In the genomic region with DNA sequence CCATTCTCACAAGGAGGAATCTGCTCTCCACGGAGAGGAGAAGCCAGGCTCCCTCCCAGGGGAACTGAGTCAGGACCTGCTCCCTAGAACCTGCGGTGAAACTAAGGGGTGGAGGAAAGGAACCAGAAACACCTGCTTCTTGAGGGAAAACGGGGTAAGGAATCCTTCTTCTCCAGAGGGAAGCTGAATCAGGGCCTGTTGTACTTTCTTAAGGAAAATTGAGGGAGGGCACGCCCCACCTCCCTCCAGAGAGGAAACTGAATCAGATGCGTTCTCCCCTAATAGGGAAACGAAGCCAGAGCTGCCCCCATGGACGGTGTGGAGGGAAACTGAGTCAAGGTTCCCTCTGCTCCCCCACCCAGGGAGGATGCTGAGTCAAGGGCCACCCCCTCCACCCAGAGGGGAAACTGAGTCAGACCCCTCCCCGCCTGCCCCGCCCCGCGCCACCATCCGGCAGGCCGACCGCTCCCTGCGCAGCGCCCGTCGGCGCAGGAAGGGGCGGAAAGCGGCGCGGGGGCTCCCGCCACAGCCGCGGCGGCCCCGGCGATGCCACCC, we compare ENCODE assay signal across 8 cellular contexts. TPM values are rescaled to one million over a fixed set of nuclear protein-coding genes. Genes with fewer than 3 reads are reported as not detected.
DNase-seq lines count a peak whose midpoint lies in the region; ATAC-seq, FAIRE-seq and TF ChIP-seq lines count a peak whose summit lies in the region.

No MANE protein-coding gene starts in this region.

- POLR2A ChIA-PET in CD8-positive, alpha-beta T cell (lab: Charles Lee): interaction anchor here (0.6 to 4.7 kb wide), 12 partner anchors 8 to 1968 kb away, joined by 3 to 89 read pairs (median 5); partner anchors contain the start of genes FAM89B, PCNX3 and SIPA1
- POLR2A ChIA-PET in HepG2 (lab: Yijun Ruan, JAX) (interaction anchor here (1.0 to 3.6 kb wide), 12 partner anchors 9 to 197 kb away, joined by 3 to 57 read pairs (median 5); partner anchors contain the start of genes KAT5, MUS81, PCNX3 and RNASEH2C), HEK293T (lab: Yijun Ruan, JAX) (interaction anchor here (0.6 to 2.2 kb wide), 20 partner anchors 9 to 1483 kb away, joined by 3 to 37 read pairs (median 5); partner anchors contain the start of genes FIBP, KAT5, PCNX3 and RNASEH2C)

- H3K4me3 Mint-ChIP-seq in CD8-positive, alpha-beta T cell: peak overlapping the region; percentile 86

- H3K36me3 Mint-ChIP-seq in CD8-positive, alpha-beta T cell: peaks cover 43% of the 10 kb centered on the region

- H3K9me3 Mint-ChIP-seq in CD8-positive, alpha-beta T cell: no peaks in the 10 kb centered on the region

- peak overlapping the region; percentile 92 for H3K27ac ChIP-seq in CD8-positive, alpha-beta T cell (ENCODE audit: low read depth, low read length)
- peak overlapping the region; percentile 84 for H3K27ac ChIP-seq in adipose tissue (ENCODE audit: low read depth, low read length)
- H3K27ac ChIP-seq in HepG2 (ENCODE audit: extremely low read length, insufficient read depth, low read length): peak overlapping the region; percentile 69
- peak overlapping the region; percentile 95 to 97 for H3K27ac ChIP-seq in tibial artery

- H2AFZ ChIP-seq in HepG2 (ENCODE audit: low read length): no peak overlapping the region

- peak overlapping the region; percentile 90 for H3K27ac Mint-ChIP-seq in CD8-positive, alpha-beta T cell

- TSS peak; percentile 66 for BruUV-seq in HepG2 (replicated peaks; lab: Mats Ljungman, UMichigan)

- DNase-seq in CD8-positive, alpha-beta T cell: peak in 1 of 7 experiments; percentile 43
- DNase-seq in HepG2 (ENCODE audit: low spot score): no peak
- DNase-seq in tibial artery: peak in 1 of 2 donors; percentile 74
- DNase-seq in islet precursor cell: no peak
- DNase-seq in SW480 (ENCODE audit: low spot score): no peak
- DNase-seq in HEK293T (ENCODE audit: extremely low spot score): no peak

- FAIRE-seq in HepG2 (lab: Jason Lieb, UNC): no peak

- peaks cover 32% of the 10 kb centered on the region for H3K36me3 ChIP-seq in CD8-positive, alpha-beta T cell (ENCODE audit: insufficient read depth, low read length)
- H3K36me3 ChIP-seq in HepG2 (replicated peaks in 1 of 2; ENCODE audit: control insufficient read depth in 1 of 2, insufficient read depth in 2 of 2, low read length in 2 of 2) (peaks cover 23 to 31% of the 10 kb centered on the region in 2 experiments), tibial artery (peaks cover 41 to 46% (median 45%) of the 10 kb centered on the region in 3 donors)

- no peak for ATAC-seq in CD8-positive, alpha-beta T cell
- ATAC-seq in HG02840 (IDR thresholded peaks at IDR 0.05; ENCODE audit: low FRiP score, unreplicated experiment) (peak; percentile 8), HepG2 (no peak; the same call in 2 of the 3 replicates)

- TF ChIP-seq EP300 in HepG2 (IDR thresholded peaks at IDR 0.05; ENCODE audit: low read depth in 2 of 2, low read length in 2 of 2): no peak
- no peak for TF ChIP-seq EP300 in HepG2 (CRISPR knock-in tag; IDR thresholded peaks at IDR 0.05; ENCODE audit: borderline replicate concordance)

- peaks cover 4% of the 10 kb centered on the region; the same call in 1 of the 2 replicates for H4K20me1 ChIP-seq in HepG2 (ENCODE audit: insufficient read depth, low read length)

- CTCF ChIA-PET in CD8-positive, alpha-beta T cell (lab: Charles Lee): interaction anchor here (0.8 to 2.1 kb wide), 6 partner anchors 9 to 111 kb away, joined by 3 to 8 read pairs (median 3); no protein-coding TSS in a partner anchor
- CTCF ChIA-PET in HepG2 (lab: Yijun Ruan, JAX; ENCODE audit: low intra/inter-chr PET ratio, low total read pairs) (no interaction called here), HEK293T (lab: Yijun Ruan, JAX) (interaction anchor here (0.6 to 1.4 kb wide), 3 partner anchors 10 to 198 kb away, joined by 3 to 7 read pairs (median 4); partner anchors contain the start of genes KAT5 and MUS81)

- peaks cover 14% of the 10 kb centered on the region for H3K79me2 ChIP-seq in HepG2 (ENCODE audit: insufficient read depth, low read length)

- no peak for TF ChIP-seq POLR2A in HepG2 (IDR thresholded peaks at IDR 0.05; ENCODE audit: insufficient read depth in 1 of 2, low read depth in 2 of 2, low read length in 2 of 2)

- peak overlapping the region; percentile 88 for H3K4me3 ChIP-seq in CD8-positive, alpha-beta T cell (ENCODE audit: low read depth, low read length)
- H3K4me3 ChIP-seq in HepG2 (replicated peaks in 1 of 3; ENCODE audit: insufficient read depth in 1 of 3, low read depth in 2 of 3, low read length in 3 of 3) (peak overlapping the region; percentile 81 to 94 (median 88)), tibial artery (peak overlapping the region; percentile 67 to 74)

- H3K9me3 ChIP-seq in CD8-positive, alpha-beta T cell (ENCODE audit: low read length): no peaks in the 10 kb centered on the region
- H3K9me3 ChIP-seq in HepG2 (ENCODE audit: low read length): no peaks in the 10 kb centered on the region
- H3K9me3 ChIP-seq in tibial artery: no peaks in the 10 kb centered on the region

- TF ChIP-seq CTCF in CD8-positive, alpha-beta T cell (IDR thresholded peaks at IDR 0.05): no peak
- no peak for TF ChIP-seq CTCF in HepG2 (CRISPR knock-in tag; IDR thresholded peaks at IDR 0.05)
- no peak for TF ChIP-seq CTCF in tibial artery (IDR thresholded peaks at IDR 0.05)

- peaks cover 27% of the 10 kb centered on the region for H3K4me1 ChIP-seq in CD8-positive, alpha-beta T cell (ENCODE audit: insufficient read depth, low read length)
- H3K4me1 ChIP-seq in HepG2 (ENCODE audit: insufficient read depth, low read length) (peaks cover 10% of the 10 kb centered on the region), tibial artery (peaks cover 0 to 44% (median 35%) of the 10 kb centered on the region in 4 donors)

- WGBS in adipose tissue, 3 donors: 0 to 1% (median 1%) methylated on average over 14 to 29 of the region's 29 CpGs
- WGBS in HepG2 (ENCODE audit: low lambda C conversion rate): 2% methylated on average over 5 of the region's 29 CpGs

- intact Hi-C loops in CD8-positive, alpha-beta T cell (cut with DNase I, micrococcal nuclease): loop anchor here (1.0 to 5.0 kb wide), 5 partner anchors 9 to 340 kb away; partner anchors contain the start of genes BANF1 (in 1 of the 2), C11orf68 (in 1 of the 2), DRAP1 (in 1 of the 2) and EIF1AD (in 1 of the 2)
- intact Hi-C loops in HepG2 (cut with micrococcal nuclease; ENCODE audit: unreplicated experiment): no loop called here
- intact Hi-C loops in tibial artery (cut with DNase I; ENCODE audit: low total_unique reads): loop anchor here (5.0 kb wide), 1 partner anchor 45 kb away; the partner anchor contains the start of gene PCNX3

- no peaks in the 10 kb centered on the region for H3K27me3 ChIP-seq in CD8-positive, alpha-beta T cell (ENCODE audit: insufficient read depth, low read length)
- H3K27me3 ChIP-seq in HepG2 (ENCODE audit: control insufficient read depth in 1 of 2, insufficient read depth in 2 of 2, low read length in 2 of 2) (no peaks in the 10 kb centered on the region; a peak in 1 of 5 replicates), tibial artery (no peaks in the 10 kb centered on the region)

- H3K4me1 Mint-ChIP-seq in CD8-positive, alpha-beta T cell (ENCODE audit: low read depth): peaks cover 40% of the 10 kb centered on the region

- H3K4me2 ChIP-seq in HepG2 (ENCODE audit: low read depth, low read length): peak overlapping the region; percentile 87

- TF ChIP-seq RAD21 in HepG2 (CRISPR knock-in tag; IDR thresholded peaks at IDR 0.05): no peak

- peak overlapping the region; percentile 91 for H3K9ac ChIP-seq in HepG2 (ENCODE audit: insufficient read depth, low read depth, low read length)

- H3K27me3 Mint-ChIP-seq in CD8-positive, alpha-beta T cell (ENCODE audit: low read depth): no peaks in the 10 kb centered on the region

- in situ Hi-C loops in HepG2 (cut with HindIII; ENCODE audit: extremely low pct_ligation_motif_present, low pct_unique_long_range_greater_than_20kb): no loop called here

RNA-seq across cellular contexts. Expression of gene RELA, which starts 0.4 kb away (rescaled TPM):
- total RNA-seq in CD8-positive, alpha-beta T cell: 100 to 1,000 TPM; 380 to 384 TPM
- polyA plus RNA-seq in adipose tissue (10 to 100 TPM; 30.8 to 61.2 (median 50.4) TPM), HepG2 (2011; rRNA removed) (40.5 and 51.0 TPM in 2 replicates)
- 18.7 and 21.4 TPM in 2 replicates for total RNA-seq in HepG2 (2016; rRNA removed; fragmentation: Illumina TruSeq; extraction: Trizol)
- total RNA-seq in HepG2 (2016; cell fraction: cytosol; rRNA removed; fragmentation: Illumina TruSeq; extraction: Trizol; ENCODE audit: low read depth): 13.2 and 15.2 TPM in 2 replicates
- 18.1 and 22.6 TPM in 2 replicates for total RNA-seq in HepG2 (2016; cell fraction: insoluble cytoplasmic fraction; rRNA removed; fragmentation: Illumina TruSeq; extraction: Trizol)
- 29.5 and 31.1 TPM in 2 replicates for total RNA-seq in HepG2 (2016; cell fraction: membrane; rRNA removed; fragmentation: Illumina TruSeq; extraction: Trizol)
- 22.2 and 24.4 TPM in 2 replicates for total RNA-seq in HepG2 (2016; cell fraction: nucleus; rRNA removed; fragmentation: Illumina TruSeq; extraction: Trizol)
- 17.1 and 18.5 TPM in 2 replicates for polyA plus RNA-seq in HepG2 (2011; cell fraction: cytosol; rRNA removed)
- polyA plus RNA-seq in HepG2 (2011; cell fraction: nucleus; rRNA removed): 130 and 135 TPM in 2 replicates
- 35.3 and 47.6 TPM in 2 replicates for polyA plus RNA-seq in HepG2 (2012)
- 18.5 and 18.9 TPM in 2 replicates for polyA plus RNA-seq in HepG2 (2016; cell fraction: cytosol; fragmentation: Illumina TruSeq; extraction: Trizol; ENCODE audit: low read depth)
- polyA plus RNA-seq in HepG2 (2016; cell fraction: insoluble cytoplasmic fraction; fragmentation: Illumina TruSeq; extraction: Trizol; ENCODE audit: low read depth): 29.6 and 39.8 TPM in 2 replicates
- 31.6 and 34.3 TPM in 2 replicates for polyA plus RNA-seq in HepG2 (2016; cell fraction: membrane; fragmentation: Illumina TruSeq; extraction: Trizol; ENCODE audit: low read depth)
- 67.4 and 71.3 TPM in 2 replicates for polyA plus RNA-seq in HepG2 (2016; cell fraction: nucleus; fragmentation: Illumina TruSeq; extraction: Trizol; ENCODE audit: insufficient read depth, low read depth)
- polyA minus RNA-seq in HepG2 (2011; rRNA and poly(A)+ RNA removed; ENCODE audit: low replicate concordance): 44.8 and 56.8 TPM in 2 replicates
- 19.2 and 21.1 TPM in 2 replicates for polyA minus RNA-seq in HepG2 (2011; cell fraction: cytosol; rRNA and poly(A)+ RNA removed)
- polyA minus RNA-seq in HepG2 (2011; cell fraction: nucleus; rRNA and poly(A)+ RNA removed): 31.7 and 34.9 TPM in 2 replicates

RNA-seq across cellular contexts. Expression of gene SIPA1, which starts 24.4 kb away (rescaled TPM):
- total RNA-seq in CD8-positive, alpha-beta T cell: 100 to 1,000 TPM; 397 to 405 TPM
- 100 to 1,000 TPM in 1 of 3 donors, 10 to 100 TPM in 2; 23.7 to 105 (median 36.3) TPM for polyA plus RNA-seq in adipose tissue
- total RNA-seq in HepG2 (2016; rRNA removed; fragmentation: Illumina TruSeq; extraction: Trizol): 5.4 and 5.8 TPM in 2 replicates
- 2.4 and 2.5 TPM in 2 replicates for total RNA-seq in HepG2 (2016; cell fraction: cytosol; rRNA removed; fragmentation: Illumina TruSeq; extraction: Trizol; ENCODE audit: low read depth)
- total RNA-seq in HepG2 (2016; cell fraction: insoluble cytoplasmic fraction; rRNA removed; fragmentation: Illumina TruSeq; extraction: Trizol): 5.0 and 7.9 TPM in 2 replicates
- total RNA-seq in HepG2 (2016; cell fraction: membrane; rRNA removed; fragmentation: Illumina TruSeq; extraction: Trizol): 5.1 and 6.5 TPM in 2 replicates
- 4.5 and 6.8 TPM in 2 replicates for total RNA-seq in HepG2 (2016; cell fraction: nucleus; rRNA removed; fragmentation: Illumina TruSeq; extraction: Trizol)
- 7.7 and 9.1 TPM in 2 replicates for polyA plus RNA-seq in HepG2 (2011; rRNA removed)
- polyA plus RNA-seq in HepG2 (2011; cell fraction: cytosol; rRNA removed): 4.1 and 8.2 TPM in 2 replicates
- 29.6 and 37.0 TPM in 2 replicates for polyA plus RNA-seq in HepG2 (2011; cell fraction: nucleus; rRNA removed)
- 4.6 and 5.8 TPM in 2 replicates for polyA plus RNA-seq in HepG2 (2012)
- 2.6 and 2.8 TPM in 2 replicates for polyA plus RNA-seq in HepG2 (2016; cell fraction: cytosol; fragmentation: Illumina TruSeq; extraction: Trizol; ENCODE audit: low read depth)
- polyA plus RNA-seq in HepG2 (2016; cell fraction: insoluble cytoplasmic fraction; fragmentation: Illumina TruSeq; extraction: Trizol; ENCODE audit: low read depth): 4.1 and 5.0 TPM in 2 replicates
- 4.4 and 5.1 TPM in 2 replicates for polyA plus RNA-seq in HepG2 (2016; cell fraction: membrane; fragmentation: Illumina TruSeq; extraction: Trizol; ENCODE audit: low read depth)
- 10.2 and 11.1 TPM in 2 replicates for polyA plus RNA-seq in HepG2 (2016; cell fraction: nucleus; fragmentation: Illumina TruSeq; extraction: Trizol; ENCODE audit: insufficient read depth, low read depth)
- polyA minus RNA-seq in HepG2 (2011; rRNA and poly(A)+ RNA removed; ENCODE audit: low replicate concordance): 33.6 and 36.0 TPM in 2 replicates
- polyA minus RNA-seq in HepG2 (2011; cell fraction: cytosol; rRNA and poly(A)+ RNA removed): 9.0 and 11.6 TPM in 2 replicates
- 6.8 and 10.8 TPM in 2 replicates for polyA minus RNA-seq in HepG2 (2011; cell fraction: nucleus; rRNA and poly(A)+ RNA removed)

RNA-seq across cellular contexts. Expression of gene PCNX3, which starts 46.7 kb away (rescaled TPM):
- total RNA-seq in CD8-positive, alpha-beta T cell: 10 to 100 TPM; 52.7 to 56.4 TPM
- polyA plus RNA-seq in adipose tissue (10 to 100 TPM; 11.1 to 16.8 (median 13.3) TPM), HepG2 (2011; rRNA removed) (16.2 and 23.1 TPM in 2 replicates)
- total RNA-seq in HepG2 (2016; rRNA removed; fragmentation: Illumina TruSeq; extraction: Trizol): 14.5 and 23.0 TPM in 2 replicates
- total RNA-seq in HepG2 (2016; cell fraction: cytosol; rRNA removed; fragmentation: Illumina TruSeq; extraction: Trizol; ENCODE audit: low read depth): 8.5 and 8.7 TPM in 2 replicates
- total RNA-seq in HepG2 (2016; cell fraction: insoluble cytoplasmic fraction; rRNA removed; fragmentation: Illumina TruSeq; extraction: Trizol): 12.2 and 22.7 TPM in 2 replicates
- 9.3 and 9.7 TPM in 2 replicates for total RNA-seq in HepG2 (2016; cell fraction: membrane; rRNA removed; fragmentation: Illumina TruSeq; extraction: Trizol)
- total RNA-seq in HepG2 (2016; cell fraction: nucleus; rRNA removed; fragmentation: Illumina TruSeq; extraction: Trizol): 26.0 and 33.8 TPM in 2 replicates
- polyA plus RNA-seq in HepG2 (2011; cell fraction: cytosol; rRNA removed): 12.7 and 17.1 TPM in 2 replicates
- 99.5 and 123 TPM in 2 replicates for polyA plus RNA-seq in HepG2 (2011; cell fraction: nucleus; rRNA removed)
- 14.4 and 24.5 TPM in 2 replicates for polyA plus RNA-seq in HepG2 (2012)
- polyA plus RNA-seq in HepG2 (2016; cell fraction: cytosol; fragmentation: Illumina TruSeq; extraction: Trizol; ENCODE audit: low read depth): 4.3 and 4.9 TPM in 2 replicates
- 14.3 and 21.7 TPM in 2 replicates for polyA plus RNA-seq in HepG2 (2016; cell fraction: insoluble cytoplasmic fraction; fragmentation: Illumina TruSeq; extraction: Trizol; ENCODE audit: low read depth)
- polyA plus RNA-seq in HepG2 (2016; cell fraction: membrane; fragmentation: Illumina TruSeq; extraction: Trizol; ENCODE audit: low read depth): 5.8 and 6.9 TPM in 2 replicates
- 68.2 and 73.5 TPM in 2 replicates for polyA plus RNA-seq in HepG2 (2016; cell fraction: nucleus; fragmentation: Illumina TruSeq; extraction: Trizol; ENCODE audit: insufficient read depth, low read depth)
- polyA minus RNA-seq in HepG2 (2011; rRNA and poly(A)+ RNA removed; ENCODE audit: low replicate concordance): 35.6 and 67.6 TPM in 2 replicates
- polyA minus RNA-seq in HepG2 (2011; cell fraction: cytosol; rRNA and poly(A)+ RNA removed): 23.3 and 27.8 TPM in 2 replicates
- 32.3 and 32.8 TPM in 2 replicates for polyA minus RNA-seq in HepG2 (2011; cell fraction: nucleus; rRNA and poly(A)+ RNA removed)

RNA-seq across cellular contexts. Expression of gene MAP3K11, which starts 48.3 kb away (rescaled TPM):
- 10 to 100 TPM; 56.6 to 65.7 TPM for total RNA-seq in CD8-positive, alpha-beta T cell
- polyA plus RNA-seq in adipose tissue (10 to 100 TPM; 21.4 to 85.5 (median 66.0) TPM), HepG2 (2011; rRNA removed) (35.9 and 54.6 TPM in 2 replicates)
- 35.6 and 51.5 TPM in 2 replicates for total RNA-seq in HepG2 (2016; rRNA removed; fragmentation: Illumina TruSeq; extraction: Trizol)
- 9.8 and 11.0 TPM in 2 replicates for total RNA-seq in HepG2 (2016; cell fraction: cytosol; rRNA removed; fragmentation: Illumina TruSeq; extraction: Trizol; ENCODE audit: low read depth)
- 28.4 and 51.3 TPM in 2 replicates for total RNA-seq in HepG2 (2016; cell fraction: insoluble cytoplasmic fraction; rRNA removed; fragmentation: Illumina TruSeq; extraction: Trizol)
- total RNA-seq in HepG2 (2016; cell fraction: membrane; rRNA removed; fragmentation: Illumina TruSeq; extraction: Trizol): 23.9 and 24.4 TPM in 2 replicates
- 38.3 and 44.6 TPM in 2 replicates for total RNA-seq in HepG2 (2016; cell fraction: nucleus; rRNA removed; fragmentation: Illumina TruSeq; extraction: Trizol)
- polyA plus RNA-seq in HepG2 (2011; cell fraction: cytosol; rRNA removed): 29.9 and 43.3 TPM in 2 replicates
- polyA plus RNA-seq in HepG2 (2011; cell fraction: nucleus; rRNA removed): 105 and 109 TPM in 2 replicates
- 41.6 and 47.6 TPM in 2 replicates for polyA plus RNA-seq in HepG2 (2012)
- polyA plus RNA-seq in HepG2 (2016; cell fraction: cytosol; fragmentation: Illumina TruSeq; extraction: Trizol; ENCODE audit: low read depth): 10.0 and 10.8 TPM in 2 replicates
- 43.2 and 55.5 TPM in 2 replicates for polyA plus RNA-seq in HepG2 (2016; cell fraction: insoluble cytoplasmic fraction; fragmentation: Illumina TruSeq; extraction: Trizol; ENCODE audit: low read depth)
- polyA plus RNA-seq in HepG2 (2016; cell fraction: membrane; fragmentation: Illumina TruSeq; extraction: Trizol; ENCODE audit: low read depth): 24.5 and 29.1 TPM in 2 replicates
- 98.1 and 107 TPM in 2 replicates for polyA plus RNA-seq in HepG2 (2016; cell fraction: nucleus; fragmentation: Illumina TruSeq; extraction: Trizol; ENCODE audit: insufficient read depth, low read depth)
- 59.8 and 117 TPM in 2 replicates for polyA minus RNA-seq in HepG2 (2011; rRNA and poly(A)+ RNA removed; ENCODE audit: low replicate concordance)
- polyA minus RNA-seq in HepG2 (2011; cell fraction: cytosol; rRNA and poly(A)+ RNA removed): 35.9 and 41.2 TPM in 2 replicates
- polyA minus RNA-seq in HepG2 (2011; cell fraction: nucleus; rRNA and poly(A)+ RNA removed): 61.7 and 76.1 TPM in 2 replicates

RNA-seq across cellular contexts. Expression of gene KAT5, which starts 49.7 kb away (rescaled TPM):
- total RNA-seq in CD8-positive, alpha-beta T cell: 100 to 1,000 TPM; 149 to 151 TPM
- 10 to 100 TPM; 41.6 to 55.1 (median 50.6) TPM for polyA plus RNA-seq in adipose tissue
- total RNA-seq in HepG2 (2016; rRNA removed; fragmentation: Illumina TruSeq; extraction: Trizol): 45.4 and 48.3 TPM in 2 replicates
- total RNA-seq in HepG2 (2016; cell fraction: cytosol; rRNA removed; fragmentation: Illumina TruSeq; extraction: Trizol; ENCODE audit: low read depth): 8.5 and 8.6 TPM in 2 replicates
- total RNA-seq in HepG2 (2016; cell fraction: insoluble cytoplasmic fraction; rRNA removed; fragmentation: Illumina TruSeq; extraction: Trizol): 45.1 and 48.4 TPM in 2 replicates
- total RNA-seq in HepG2 (2016; cell fraction: membrane; rRNA removed; fragmentation: Illumina TruSeq; extraction: Trizol): 17.0 and 19.2 TPM in 2 replicates
- total RNA-seq in HepG2 (2016; cell fraction: nucleus; rRNA removed; fragmentation: Illumina TruSeq; extraction: Trizol): 28.1 and 30.8 TPM in 2 replicates
- polyA plus RNA-seq in HepG2 (2011; rRNA removed): 34.4 and 35.2 TPM in 2 replicates
- polyA plus RNA-seq in HepG2 (2011; cell fraction: cytosol; rRNA removed): 21.9 and 28.4 TPM in 2 replicates
- 53.3 and 53.6 TPM in 2 replicates for polyA plus RNA-seq in HepG2 (2011; cell fraction: nucleus; rRNA removed)
- polyA plus RNA-seq in HepG2 (2012): 19.9 and 22.4 TPM in 2 replicates
- polyA plus RNA-seq in HepG2 (2016; cell fraction: cytosol; fragmentation: Illumina TruSeq; extraction: Trizol; ENCODE audit: low read depth): 5.2 and 5.8 TPM in 2 replicates
- 41.7 and 50.6 TPM in 2 replicates for polyA plus RNA-seq in HepG2 (2016; cell fraction: insoluble cytoplasmic fraction; fragmentation: Illumina TruSeq; extraction: Trizol; ENCODE audit: low read depth)
- 9.1 and 12.0 TPM in 2 replicates for polyA plus RNA-seq in HepG2 (2016; cell fraction: membrane; fragmentation: Illumina TruSeq; extraction: Trizol; ENCODE audit: low read depth)
- 60.8 and 65.4 TPM in 2 replicates for polyA plus RNA-seq in HepG2 (2016; cell fraction: nucleus; fragmentation: Illumina TruSeq; extraction: Trizol; ENCODE audit: insufficient read depth, low read depth)
- polyA minus RNA-seq in HepG2 (2011; rRNA and poly(A)+ RNA removed; ENCODE audit: low replicate concordance): 78.3 and 126 TPM in 2 replicates
- 15.4 and 16.3 TPM in 2 replicates for polyA minus RNA-seq in HepG2 (2011; cell fraction: cytosol; rRNA and poly(A)+ RNA removed)
- 39.5 and 44.1 TPM in 2 replicates for polyA minus RNA-seq in HepG2 (2011; cell fraction: nucleus; rRNA and poly(A)+ RNA removed)

Comparison
In these comparisons a context has a peak if more than half of its experiments do, and no peak if none do; other contexts are left out.
1. RNA of gene RELA, which starts 0.4 kb away (total RNA-seq): 380 to 384 TPM in CD8-positive, alpha-beta T cell; 13.2 to 31.1 TPM in HepG2; every median in the first group is over 10 times any median in the second.
2. RNA of gene SIPA1, which starts 24.4 kb away (total RNA-seq): 397 to 405 TPM in CD8-positive, alpha-beta T cell; 2.4 to 7.9 TPM in HepG2; every median in the first group is over 10 times any median in the second.
3. Peak in every context shown above with its lines, with median percentiles within 50 percentile points of each other: H3K27ac ChIP-seq and H3K4me3 ChIP-seq.